ENCODE assay signal across 11 cellular contexts in genomic region chrX:109848451-109849050, GRCh38.
DNase-seq lines count a peak whose midpoint lies in the region; ATAC-seq and TF ChIP-seq lines count a peak whose summit lies in the region.
"Had no signal": no experiment of that assay in that cellular context is flagged by ENCODE, and none has a peak within 500 bp of the region (broad histone marks: within the 10 kb centered on the region; RNA-seq: fewer than 3 reads in every experiment).

No MANE protein-coding gene starts in this region.

- H3K27ac Mint-ChIP-seq in endodermal cell = no peak overlapping the region
- H3K27ac Mint-ChIP-seq in activated CD4-positive, alpha-beta memory T cell treated with anti-CD3 and anti-CD28 coated beads, Interleukin-2, amount 10 ng/mL, durations not matched to agents 7 days and 5 days = no peak overlapping the region
- H3K27ac Mint-ChIP-seq: effector memory CD8-positive, alpha-beta T cell had no signal

- ATAC-seq in GM21515 (IDR thresholded peaks at IDR 0.05; ENCODE audit: unreplicated experiment) (peak; percentile 63), HG03457 (IDR thresholded peaks at IDR 0.05; ENCODE audit: unreplicated experiment) (peak; percentile 75)
- ATAC-seq in activated T-cell treated with anti-CD3 and anti-CD28 coated beads, Interleukin-2, amount 50 U/mL, for 4 hours = no peak
- ATAC-seq: effector memory CD8-positive, alpha-beta T cell had no signal

- WGBS in endodermal cell (ENCODE audit: insufficient coverage in 1 of 2, insufficient read length in 1 of 2), 2 experiments = 14 to 33% methylated on average over 1 to 4 of the region's 4 CpGs

- H3K4me3 ChIP-seq in endodermal cell (ENCODE audit: low read length) = no peak overlapping the region
- H3K4me3 ChIP-seq: left ventricle myocardium inferior had no signal

- no peaks in the 10 kb centered on the region for H3K9me3 ChIP-seq in endodermal cell (ENCODE audit: control insufficient read depth, low read length)
- H3K9me3 ChIP-seq: left ventricle myocardium inferior had no signal

- peaks cover 16% of the 10 kb centered on the region for H3K4me1 Mint-ChIP-seq in endodermal cell
- H3K4me1 Mint-ChIP-seq in activated CD4-positive, alpha-beta memory T cell treated with anti-CD3 and anti-CD28 coated beads, Interleukin-2, amount 10 ng/mL, durations not matched to agents 7 days and 5 days = peaks cover 15% of the 10 kb centered on the region
- H3K4me1 Mint-ChIP-seq in activated T-cell treated with anti-CD3 and anti-CD28 coated beads, Interleukin-2, amount 50 U/mL, for 4 hours (ENCODE audit: low read depth) = peaks cover 5% of the 10 kb centered on the region

- H3K4me3 Mint-ChIP-seq in endodermal cell = no peak overlapping the region
- H3K4me3 Mint-ChIP-seq in activated CD4-positive, alpha-beta memory T cell treated with anti-CD3 and anti-CD28 coated beads, Interleukin-2, amount 10 ng/mL, durations not matched to agents 7 days and 5 days = no peak overlapping the region
- H3K4me3 Mint-ChIP-seq in activated T-cell treated with anti-CD3 and anti-CD28 coated beads, Interleukin-2, amount 50 U/mL, for 4 hours = no peak overlapping the region
- H3K4me3 Mint-ChIP-seq: effector memory CD8-positive, alpha-beta T cell had no signal

- TF ChIP-seq CTCF in endodermal cell (conservative IDR thresholded peaks at IDR 0.05) = no peak

- no peaks in the 10 kb centered on the region for H3K4me1 ChIP-seq in endodermal cell (ENCODE audit: control insufficient read depth, insufficient read depth, low read length)
- H3K4me1 ChIP-seq: left ventricle myocardium inferior had no signal

- H3K27ac ChIP-seq in endodermal cell (ENCODE audit: low read depth, low read length) = peak overlapping the region; percentile 49
- H3K27ac ChIP-seq: left ventricle myocardium inferior had no signal

- POLR2A ChIA-PET in activated CD4-positive, alpha-beta memory T cell treated with anti-CD3 and anti-CD28 coated beads, Interleukin-2, amount 10 ng/mL, durations not matched to agents 7 days and 5 days (lab: Charles Lee) = no interaction called here

- CTCF ChIA-PET in activated CD4-positive, alpha-beta memory T cell treated with anti-CD3 and anti-CD28 coated beads, Interleukin-2, amount 10 ng/mL, durations not matched to agents 7 days and 5 days (lab: Charles Lee) = interaction anchor here (0.8 to 1.0 kb wide), 3 partner anchors 9 to 137 kb away, joined by 3 to 4 read pairs (median 3); no protein-coding TSS in a partner anchor

- no peaks in the 10 kb centered on the region for H3K27me3 ChIP-seq in endodermal cell (ENCODE audit: control insufficient read depth, insufficient read depth, low read length, poor library complexity, severe bottlenecking)

- H3K27me3 Mint-ChIP-seq in endodermal cell (ENCODE audit: insufficient read depth) = no peaks in the 10 kb centered on the region
- no peaks in the 10 kb centered on the region for H3K27me3 Mint-ChIP-seq in activated CD4-positive, alpha-beta memory T cell treated with anti-CD3 and anti-CD28 coated beads, Interleukin-2, amount 10 ng/mL, durations not matched to agents 7 days and 5 days
- no peaks in the 10 kb centered on the region for H3K27me3 Mint-ChIP-seq in activated T-cell treated with anti-CD3 and anti-CD28 coated beads, Interleukin-2, amount 50 U/mL, for 4 hours (ENCODE audit: low read depth)
- H3K27me3 Mint-ChIP-seq: effector memory CD8-positive, alpha-beta T cell had no signal

- no peak overlapping the region for H3K9ac ChIP-seq in endodermal cell (ENCODE audit: extremely low read depth, low read length, poor library complexity, severe bottlenecking)

- H3K36me3 Mint-ChIP-seq in endodermal cell (ENCODE audit: low read depth) = no peaks in the 10 kb centered on the region
- H3K36me3 Mint-ChIP-seq in activated CD4-positive, alpha-beta memory T cell treated with anti-CD3 and anti-CD28 coated beads, Interleukin-2, amount 10 ng/mL, durations not matched to agents 7 days and 5 days (ENCODE audit: low read depth) = no peaks in the 10 kb centered on the region
- no peaks in the 10 kb centered on the region for H3K36me3 Mint-ChIP-seq in activated T-cell treated with anti-CD3 and anti-CD28 coated beads, Interleukin-2, amount 50 U/mL, for 4 hours (ENCODE audit: insufficient read depth)

- no peaks in the 10 kb centered on the region for H3K36me3 ChIP-seq in endodermal cell (ENCODE audit: control insufficient read depth, insufficient read depth, low read length)
- H3K36me3 ChIP-seq: left ventricle myocardium inferior had no signal

- DNase-seq in GDM1 (lab: John Stamatoyannopoulos, UW) (peak; percentile 9), endodermal cell (no peak), NCI-H1436 (lab: John Stamatoyannopoulos, UW) (no peak)
- DNase-seq in activated CD4-positive, alpha-beta memory T cell treated with anti-CD3 and anti-CD28 coated beads, Interleukin-2, amount 10 ng/mL, durations not matched to agents 7 days and 5 days = no peak
- DNase-seq in activated T-cell treated with anti-CD3 and anti-CD28 coated beads, Interleukin-2, amount 50 U/mL, for 4 hours = no peak
- DNase-seq in activated CD4-positive, alpha-beta T cell treated with anti-CD3 and anti-CD28 coated beads, Interleukin-2, amount 50 U/mL, for 4 hours = no peak
- DNase-seq: DMS53; effector memory CD8-positive, alpha-beta T cell; left ventricle myocardium inferior had no signal

- H3K9me3 Mint-ChIP-seq in endodermal cell = no peaks in the 10 kb centered on the region
- H3K9me3 Mint-ChIP-seq in activated CD4-positive, alpha-beta memory T cell treated with anti-CD3 and anti-CD28 coated beads, Interleukin-2, amount 10 ng/mL, durations not matched to agents 7 days and 5 days = no peaks in the 10 kb centered on the region
- H3K9me3 Mint-ChIP-seq in activated T-cell treated with anti-CD3 and anti-CD28 coated beads, Interleukin-2, amount 50 U/mL, for 4 hours = peaks cover under 1% of the 10 kb centered on the region
- H3K9me3 Mint-ChIP-seq: effector memory CD8-positive, alpha-beta T cell had no signal

Comparison
In these comparisons a context has a peak if more than half of its experiments do, and no peak if none do; other contexts are left out.
1. ATAC-seq: peak in GM21515 (single experiment) and HG03457 (single experiment); none in activated T-cell treated with anti-CD3 and anti-CD28 coated beads, Interleukin-2, amount 50 U/mL, for 4 hours (0 of 2).